ENCODE assay signal across 8 cellular contexts in the genomic region with DNA sequence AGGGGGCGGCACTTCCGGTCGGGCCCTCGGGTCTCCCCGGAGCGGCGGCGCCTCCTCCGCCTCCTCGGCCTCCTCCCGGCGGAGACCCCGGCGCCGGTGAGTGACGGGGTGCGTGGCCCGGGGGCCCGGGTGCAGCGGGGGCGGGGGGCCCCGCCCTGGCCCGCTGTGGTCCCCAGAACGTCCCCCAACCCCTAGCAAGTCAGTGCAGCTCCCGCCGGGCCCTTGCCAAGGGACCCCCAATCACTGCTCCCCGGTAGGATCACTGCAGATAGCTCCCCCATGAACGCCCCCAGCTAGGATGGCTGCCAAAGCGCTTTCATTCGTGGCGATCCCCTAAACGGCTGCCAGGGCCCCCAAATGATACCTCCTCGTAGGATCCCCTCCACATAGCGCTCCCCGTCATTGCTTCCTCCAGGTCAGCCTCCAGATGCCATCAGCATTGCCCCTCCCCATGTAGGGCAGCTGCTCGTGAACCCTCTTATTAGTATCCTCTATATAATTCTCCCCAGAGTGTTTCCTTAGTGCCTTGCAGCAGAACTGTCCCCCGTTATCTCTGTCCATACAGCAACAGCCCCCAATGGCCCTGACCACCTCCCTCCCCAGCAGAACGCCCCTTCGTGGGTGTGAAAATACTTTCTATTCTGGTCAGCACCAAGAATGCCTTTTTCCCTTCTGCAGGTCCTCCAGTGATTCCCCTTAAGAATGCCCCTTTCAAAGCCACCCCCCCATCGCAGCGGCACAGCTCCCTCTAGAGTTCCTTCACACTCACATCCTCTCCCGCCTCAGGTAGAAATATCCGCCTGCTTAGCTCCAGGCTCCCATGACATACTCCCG. TPM values are rescaled to one million over a fixed set of nuclear protein-coding genes. Genes with fewer than 3 reads are reported as not detected.
DNase-seq lines count a peak whose midpoint lies in the region; ATAC-seq, FAIRE-seq and TF ChIP-seq lines count a peak whose summit lies in the region.

A gene (plus strand): TSS at position 11 of the 834 bp plus-strand sequence. CDS start 7,972 bp downstream, outside the sequence.

- intact Hi-C loops in left ventricle myocardium inferior (cut with micrococcal nuclease) = loop anchor here (5.0 kb wide), 1 partner anchor 89 kb away; no protein-coding TSS in a partner anchor

- H3K27me3 Mint-ChIP-seq in T-cell = no peaks in the 10 kb centered on the region
- no peaks in the 10 kb centered on the region for H3K27me3 Mint-ChIP-seq in progenitor cell of endocrine pancreas

- DNase-seq in DMS153 treated with DMSO at 0.1 percent for 48 hours (lab: John Stamatoyannopoulos, UW; ENCODE audit: unreplicated experiment) (peak; percentile 68), H4 (ENCODE audit: low spot score) (peak; percentile 91), NCI-H1092 treated with DMSO at 0.1 percent for 48 hours (lab: John Stamatoyannopoulos, UW) (peak; percentile 58), T-cell (peak in 33 of 34 experiments; percentile 37 to 74 (median 58)), amygdala (lab: John Stamatoyannopoulos, UW) (peak in 47 of 56 donors; percentile 8 to 75 (median 48)), left ventricle myocardium inferior (peak; percentile 72), progenitor cell of endocrine pancreas (ENCODE audit: low spot score, unreplicated experiment) (no peak), urothelium cell line (ENCODE audit: low spot score) (peak; percentile 77)

- H3K27ac Mint-ChIP-seq in T-cell = peak within 1 kb of the TSS; percentile 91 to 93
- peak within 1 kb of the TSS; percentile 96 for H3K27ac Mint-ChIP-seq in progenitor cell of endocrine pancreas

- H3K9me3 Mint-ChIP-seq in T-cell = no peaks in the 10 kb centered on the region
- H3K9me3 Mint-ChIP-seq in progenitor cell of endocrine pancreas (ENCODE audit: low read depth) = no peaks in the 10 kb centered on the region

- H3K4me3 Mint-ChIP-seq in T-cell (peak within 1 kb of the TSS; percentile 86 to 90 (median 89)), progenitor cell of endocrine pancreas (ENCODE audit: low read depth) (peak within 1 kb of the TSS; percentile 97)

- CTCF ChIA-PET in T-cell (lab: Charles Lee) = interaction anchor here (0.6 to 2.9 kb wide), 12 partner anchors 18 to 144 kb away, joined by 3 to 42 read pairs (median 4); a partner anchor contains a TSS

- FAIRE-seq in urothelium cell line (lab: Jason Lieb, UNC) = peak; percentile 81

- TF ChIP-seq CTCF in left ventricle myocardium inferior (IDR thresholded peaks at IDR 0.05; ENCODE audit: borderline replicate concordance) = peak; percentile 76
- TF ChIP-seq CTCF in progenitor cell of endocrine pancreas (IDR thresholded peaks at IDR 0.05; ENCODE audit: unreplicated experiment) = peak; percentile 77

- H3K4me1 Mint-ChIP-seq in T-cell (peaks cover 61 to 77% (median 65%) of the 10 kb centered on the region in 3 donors), progenitor cell of endocrine pancreas (ENCODE audit: low read depth) (peaks cover 21% of the 10 kb centered on the region)

- H3K9me3 ChIP-seq in left ventricle myocardium inferior (replicated peaks) = no peaks in the 10 kb centered on the region

- H3K27ac ChIP-seq in left ventricle myocardium inferior (replicated peaks) = peak within 1 kb of the TSS; percentile 98

- peak; percentile 34 to 42 (median 36) for ATAC-seq in T-cell (replicated peaks in 1 of 4)

- peaks cover 18% of the 10 kb centered on the region for H3K36me3 ChIP-seq in left ventricle myocardium inferior

- H3K27me3 ChIP-seq in left ventricle myocardium inferior (ENCODE audit: low read depth) = no peaks in the 10 kb centered on the region

- POLR2A ChIA-PET in T-cell (lab: Charles Lee) = interaction anchor here (0.5 to 0.8 kb wide), 3 partner anchors 18 to 60 kb away, joined by 3 to 4 read pairs (median 3); a partner anchor contains a TSS

- H3K36me3 Mint-ChIP-seq in T-cell (peaks cover 16% of the 10 kb centered on the region), progenitor cell of endocrine pancreas (ENCODE audit: insufficient read depth) (peaks cover 10% of the 10 kb centered on the region)

- peak within 1 kb of the TSS; percentile 89 for H3K4me3 ChIP-seq in left ventricle myocardium inferior

- H3K4me1 ChIP-seq in left ventricle myocardium inferior = peaks cover 58% of the 10 kb centered on the region

RNA-seq across cellular contexts. Expression of the gene that starts here (rescaled TPM):
- total RNA-seq in H4 (2014; rRNA removed; shearing (Covaris generic)) = 1.0 TPM in 2 replicates
- total RNA-seq in T-cell = 10 to 100 TPM; 16.3 to 29.4 (median 27.3) TPM
- total RNA-seq in left ventricle myocardium inferior = 17.0 TPM
- 19.0 and 19.9 TPM in 2 replicates for total RNA-seq in progenitor cell of endocrine pancreas
